In genomic region chr10:114632869-114633715, GRCh38 we compare ENCODE assay signal across 8 cellular contexts. TPM values are rescaled to one million over a fixed set of nuclear protein-coding genes. Genes with fewer than 3 reads are reported as not detected.
DNase-seq lines count a peak whose midpoint lies in the region; ATAC-seq and TF ChIP-seq lines count a peak whose summit lies in the region.

No MANE protein-coding gene starts in this region.

- no peak overlapping the region for H2AFZ ChIP-seq in OCI-LY7 (ENCODE audit: low read length)

- peaks cover 0 to 88% (median 47%) of the 10 kb centered on the region in 12 donors for H3K4me1 ChIP-seq in heart left ventricle
- H3K4me1 ChIP-seq in OCI-LY7 (ENCODE audit: insufficient read depth, low read length, poor library complexity, severe bottlenecking) = no peaks in the 10 kb centered on the region

- ATAC-seq in heart left ventricle (peak; percentile 19 to 72 (median 65)), sciatic nerve (peak; percentile 71)

- H4K20me1 ChIP-seq in OCI-LY7 (ENCODE audit: insufficient read depth, low read length) = no peaks in the 10 kb centered on the region

- H3K36me3 ChIP-seq in heart left ventricle (peaks cover 0 to 8% (median 0%) of the 10 kb centered on the region in 9 donors), OCI-LY7 (ENCODE audit: insufficient read depth, low read length) (no peaks in the 10 kb centered on the region)

- no peak for TF ChIP-seq CTCF in AG04450 (IDR thresholded peaks at IDR 0.05; ENCODE audit: low read depth, low read length)
- no peak for TF ChIP-seq CTCF in WI38 (IDR thresholded peaks at IDR 0.05; ENCODE audit: low read depth, low read length)
- no peak for TF ChIP-seq CTCF in heart left ventricle (IDR thresholded peaks at IDR 0.05)
- TF ChIP-seq CTCF in OCI-LY7 (conservative IDR thresholded peaks at IDR 0.05; ENCODE audit: low read length) = no peak

- WGBS in heart left ventricle, 4 donors = 15 to 22% (median 19%) methylated on average over 13 of the region's 13 CpGs

- intact Hi-C loops in heart left ventricle (cut with DNase I) = loop anchor here in 7 of 10 donors (2.0 to 10.0 kb wide), 6 partner anchors 49 to 158 kb away; no protein-coding TSS in a partner anchor
- intact Hi-C loops in sciatic nerve (cut with DNase I) = no loop called here
- intact Hi-C loops in OCI-LY7 (cut with micrococcal nuclease; ENCODE audit: unreplicated experiment) = no loop called here

- POLR2A ChIA-PET in AG04450 (lab: Yijun Ruan, JAX) (interaction anchor here (1.1 to 1.2 kb wide), 2 partner anchors 81 to 120 kb away, joined by 3 read pairs; no protein-coding TSS in a partner anchor), OCI-LY7 (lab: Charles Lee) (interaction anchor here (0.6 kb wide), 2 partner anchors 265 to 540 kb away, joined by 3 read pairs; no protein-coding TSS in a partner anchor)

- no TSS peak for BruUV-seq in OCI-LY7 (replicated peaks; lab: Mats Ljungman, UMichigan)

- H3K4me3 ChIP-seq in AG04450 (ENCODE audit: low read depth, low read length) = peak overlapping the region; percentile 18
- peak overlapping the region; percentile 68 for H3K4me3 ChIP-seq in WI38 (ENCODE audit: low read depth, low read length)
- peak overlapping the region in 11 of 12 donors; percentile 40 to 85 (median 68) for H3K4me3 ChIP-seq in heart left ventricle
- H3K4me3 ChIP-seq in OCI-LY7 (ENCODE audit: low read depth, low read length, poor library complexity, severe bottlenecking) = no peak overlapping the region

- no peaks in the 10 kb centered on the region for H3K9me2 ChIP-seq in OCI-LY7 (ENCODE audit: insufficient read depth, low read length)

- H3K9me3 ChIP-seq in AG04450 (ENCODE audit: control insufficient read depth, insufficient read depth, low read length) = no peaks in the 10 kb centered on the region
- no peaks in the 10 kb centered on the region for H3K9me3 ChIP-seq in heart left ventricle
- H3K9me3 ChIP-seq in OCI-LY7 (ENCODE audit: low read length) = no peaks in the 10 kb centered on the region

- no peaks in the 10 kb centered on the region for H3K27me3 ChIP-seq in AG04450 (ENCODE audit: control insufficient read depth, insufficient read depth, low read length)
- peaks cover 0 to 21% (median 0%) of the 10 kb centered on the region in 9 donors for H3K27me3 ChIP-seq in heart left ventricle

- H3K27ac ChIP-seq in AG04450 (ENCODE audit: low read depth, low read length) (peak overlapping the region; percentile 62), heart left ventricle (peak overlapping the region; percentile 80 to 96 (median 90)), OCI-LY7 (ENCODE audit: low read depth, low read length, poor library complexity, severe bottlenecking) (no peak overlapping the region)

- peak; percentile 69 for DNase-seq in AG04450 (ENCODE audit: low read depth, low spot score)
- peak; percentile 90 for DNase-seq in H4 (ENCODE audit: low spot score)
- DNase-seq in heart left ventricle = peak in 4 of 5 donors; percentile 55 to 68 (median 57)
- DNase-seq in sciatic nerve (ENCODE audit: low spot score) = no peak
- DNase-seq in OCI-LY7 (ENCODE audit: low spot score) = no peak
- no peak for DNase-seq in activated CD8-positive, alpha-beta memory T cell treated with anti-CD3 and anti-CD28 coated beads, Interleukin-2, amount 50 U/mL, for 48 hours
- DNase-seq in NCI-H2196 (lab: John Stamatoyannopoulos, UW; ENCODE audit: unreplicated experiment) = no peak

- no peak overlapping the region for H3K4me2 ChIP-seq in OCI-LY7 (ENCODE audit: low read length)

- CTCF ChIA-PET in AG04450 (lab: Charles Lee) (interaction anchor here (1.2 to 1.6 kb wide), 3 partner anchors 71 to 153 kb away, joined by 3 to 6 read pairs (median 4); no protein-coding TSS in a partner anchor), OCI-LY7 (lab: Charles Lee; ENCODE audit: unreplicated experiment) (interaction anchor here (0.6 kb wide), 1 partner anchor 70 kb away, joined by 3 read pairs; no protein-coding TSS in a partner anchor)

- peak in 1 of 2 donors; percentile 22 for TF ChIP-seq POLR2A in heart left ventricle (IDR thresholded peaks at IDR 0.05)

- no peaks in the 10 kb centered on the region for H3K79me2 ChIP-seq in OCI-LY7 (ENCODE audit: insufficient read depth, low read depth, low read length)

RNA-seq across cellular contexts. Expression of gene ABLIM1, which starts 25.0 kb away (rescaled TPM):
- polyA plus RNA-seq in AG04450 (2011; rRNA removed) = 6.1 and 6.4 TPM in 2 replicates
- 16.7 and 19.4 TPM in 2 replicates for polyA minus RNA-seq in AG04450 (2011; rRNA and poly(A)+ RNA removed)
- total RNA-seq in H4 (2014; rRNA removed; shearing (Covaris generic)) = 1.2 and 4.5 TPM in 2 replicates
- total RNA-seq in heart left ventricle = 100 to 1,000 TPM; 491 to 713 (median 575) TPM
- 100 to 1,000 TPM; 242 to 276 TPM for polyA plus RNA-seq in heart left ventricle
- 140 TPM for total RNA-seq in sciatic nerve
- 61.1 and 94.2 TPM in 2 replicates for total RNA-seq in OCI-LY7 (2014; rRNA removed; shearing (Covaris generic))
- 246 and 268 TPM in 2 replicates for total RNA-seq in OCI-LY7 (2022)

Comparison
In these comparisons a context has a peak if more than half of its experiments do, and no peak if none do; other contexts are left out.
1. DNase-seq: peak in AG04450 (single experiment), H4 (single experiment) and heart left ventricle (4 of 5); none in sciatic nerve (single experiment), OCI-LY7 (single experiment), activated CD8-positive, alpha-beta memory T cell treated with anti-CD3 and anti-CD28 coated beads, Interleukin-2, amount 50 U/mL, for 48 hours (single experiment) and NCI-H2196 (single experiment).
2. RNA of gene ABLIM1, which starts 25.0 kb away (total RNA-seq): 491 to 713 TPM in heart left ventricle, 61.1 to 268 TPM in OCI-LY7 and 140 TPM in sciatic nerve (single experiment); 1.2 to 4.5 TPM in H4; every median in the first group is over 10 times any median in the second.
3. intact Hi-C loops: an anchor here in heart left ventricle (2.0 to 10.0 kb wide); none called in sciatic nerve and OCI-LY7.